31 cellular contexts compared by ENCODE assay signal in genomic region chr17:14919580-14920160, GRCh38.
DNase-seq lines count a peak whose midpoint lies in the region; ATAC-seq, FAIRE-seq and TF ChIP-seq lines count a peak whose summit lies in the region.
"Had no signal": no experiment of that assay in that cellular context is flagged by ENCODE, and none has a peak within 500 bp of the region (broad histone marks: within the 10 kb centered on the region; RNA-seq: fewer than 3 reads in every experiment).

No MANE protein-coding gene starts in this region.

- no peak overlapping the region for H2BK120ac ChIP-seq in mesenchymal stem cell (ENCODE audit: low read depth, low read length)

- H2AFZ ChIP-seq in GM23338: peak overlapping the region; percentile 41; the same call in 1 of the 2 replicates
- no peak overlapping the region for H2AFZ ChIP-seq in astrocyte (ENCODE audit: low read depth, low read length)
- H2AFZ ChIP-seq in mesenchymal stem cell (ENCODE audit: low read depth, low read length): no peak overlapping the region

- H3K36me3 ChIP-seq in GM23338 (ENCODE audit: insufficient read depth): no peaks in the 10 kb centered on the region
- H3K36me3 ChIP-seq in astrocyte (ENCODE audit: insufficient read depth, low read length): no peaks in the 10 kb centered on the region
- no peaks in the 10 kb centered on the region for H3K36me3 ChIP-seq in mesenchymal stem cell (ENCODE audit: control insufficient read depth in 1 of 2, insufficient read depth in 2 of 2, low read depth in 1 of 2, low read length in 2 of 2)
- H3K36me3 ChIP-seq in right atrium auricular region: no peaks in the 10 kb centered on the region
- H3K36me3 ChIP-seq: heart left ventricle, ovary, stomach, tibial artery had no signal

- H3K4me1 ChIP-seq in GM23338 (ENCODE audit: insufficient read depth): peaks cover 24% of the 10 kb centered on the region
- H3K4me1 ChIP-seq in astrocyte (ENCODE audit: insufficient read depth, low read length): peaks cover 12% of the 10 kb centered on the region
- H3K4me1 ChIP-seq in foreskin keratinocyte: no peaks in the 10 kb centered on the region
- H3K4me1 ChIP-seq in mesenchymal stem cell (ENCODE audit: control insufficient read depth, insufficient read depth, low read depth, low read length): peaks cover 2% of the 10 kb centered on the region
- no peaks in the 10 kb centered on the region for H3K4me1 ChIP-seq in right atrium auricular region
- H3K4me1 ChIP-seq: heart left ventricle, stomach, tibial artery had no signal

- peaks cover 6% of the 10 kb centered on the region; the same call in 1 of the 3 replicates for H3K9me3 Mint-ChIP-seq in GM23338
- peaks cover 2% of the 10 kb centered on the region for H3K9me3 Mint-ChIP-seq in astrocyte (ENCODE audit: unreplicated experiment)
- H3K9me3 Mint-ChIP-seq: activated naive CD4-positive, alpha-beta T cell treated with anti-CD3 and anti-CD28 coated beads, Interleukin-2, amount 50 U/mL, for 72 hours; natural killer cell; T-helper 1 cell treated with Interleukin-12 subunit alpha and Interleukin-12 subunit beta and Interleukin-4 antibody, amounts not matched to agents 30 μg/mL and 1 μg/mL, for 36 hours had no signal

- H3K27me3 ChIP-seq in GM23338 (ENCODE audit: insufficient read depth): no peaks in the 10 kb centered on the region
- peaks cover 4% of the 10 kb centered on the region for H3K27me3 ChIP-seq in astrocyte (ENCODE audit: insufficient read depth, low read length)
- no peaks in the 10 kb centered on the region for H3K27me3 ChIP-seq in foreskin keratinocyte
- H3K27me3 ChIP-seq in mesenchymal stem cell (ENCODE audit: control insufficient read depth in 1 of 2, insufficient read depth in 1 of 2, low read length in 2 of 2): no peaks in the 10 kb centered on the region
- H3K27me3 ChIP-seq in right atrium auricular region: no peaks in the 10 kb centered on the region
- H3K27me3 ChIP-seq: dorsolateral prefrontal cortex, heart left ventricle, ovary, stomach, tibial artery had no signal

- no peak overlapping the region for H3K23ac ChIP-seq in mesenchymal stem cell (ENCODE audit: low read length in 2 of 2)

- no peak overlapping the region for H2AK5ac ChIP-seq in mesenchymal stem cell (ENCODE audit: low read length, severe bottlenecking)

- no peaks in the 10 kb centered on the region for H4K20me1 ChIP-seq in GM23338 (replicated peaks; ENCODE audit: insufficient read depth)
- no peaks in the 10 kb centered on the region for H4K20me1 ChIP-seq in astrocyte (ENCODE audit: insufficient read depth, low read length)

- H3K18ac ChIP-seq in mesenchymal stem cell (ENCODE audit: low read depth in 1 of 2, low read length in 2 of 2): no peak overlapping the region

- H3K9me3 ChIP-seq in astrocyte (ENCODE audit: insufficient read depth, low read depth, low read length): no peaks in the 10 kb centered on the region
- no peaks in the 10 kb centered on the region for H3K9me3 ChIP-seq in mesenchymal stem cell (ENCODE audit: control insufficient read depth, low read length)
- peaks cover 0 to 13% of the 10 kb centered on the region in 2 donors for H3K9me3 ChIP-seq in right atrium auricular region
- H3K9me3 ChIP-seq: ovary, stomach, tibial artery had no signal

- TF ChIP-seq POLR2A in erythroblast (IDR thresholded peaks at IDR 0.05; ENCODE audit: low read length): no peak

- no peak for TF ChIP-seq CTCF in GM23338 (conservative IDR thresholded peaks at IDR 0.05; ENCODE audit: low read depth in 2 of 2)
- TF ChIP-seq CTCF in astrocyte (IDR thresholded peaks at IDR 0.05; ENCODE audit: insufficient read depth, low read depth, low read length): no peak
- TF ChIP-seq CTCF in foreskin keratinocyte (conservative IDR thresholded peaks at IDR 0.05): no peak
- no peak for TF ChIP-seq CTCF in right atrium auricular region (IDR thresholded peaks at IDR 0.05)

- H3K36me3 Mint-ChIP-seq in GM23338 (ENCODE audit: low read depth) (peaks cover 5% of the 10 kb centered on the region; the same call in 2 of the 3 replicates), astrocyte (ENCODE audit: low read depth, unreplicated experiment) (no peaks in the 10 kb centered on the region)
- H3K36me3 Mint-ChIP-seq: activated naive CD4-positive, alpha-beta T cell treated with anti-CD3 and anti-CD28 coated beads, Interleukin-2, amount 50 U/mL, for 72 hours; CD8-positive, alpha-beta T cell; natural killer cell had no signal

- H3K27ac Mint-ChIP-seq in GM23338 (no peak overlapping the region), astrocyte (ENCODE audit: unreplicated experiment) (no peak overlapping the region)
- H3K27ac Mint-ChIP-seq: activated CD4-positive, alpha-beta T cell treated with anti-CD3 and anti-CD28 coated beads for 36 hours; activated naive CD4-positive, alpha-beta T cell treated with anti-CD3 and anti-CD28 coated beads, Interleukin-2, amount 50 U/mL, for 72 hours; CD8-positive, alpha-beta T cell; natural killer cell; T-helper 1 cell treated with Interleukin-12 subunit alpha and Interleukin-12 subunit beta and Interleukin-4 antibody, amounts not matched to agents 30 μg/mL and 1 μg/mL, for 36 hours had no signal

- H3K27me3 Mint-ChIP-seq in GM23338 (ENCODE audit: insufficient read depth, low read depth, poor library complexity) (no peaks in the 10 kb centered on the region), astrocyte (ENCODE audit: low read depth, unreplicated experiment) (no peaks in the 10 kb centered on the region)

- FAIRE-seq in astrocyte (lab: Jason Lieb, UNC): no peak
- FAIRE-seq: A204.1, H54 had no signal

- H3K9me2 ChIP-seq in GM23338 (ENCODE audit: insufficient read depth): no peaks in the 10 kb centered on the region

- no peak overlapping the region for H4K91ac ChIP-seq in mesenchymal stem cell (ENCODE audit: low read length)

- peak overlapping the region; percentile 68 for H3K27ac ChIP-seq in GM23338 (ENCODE audit: low read depth)
- H3K27ac ChIP-seq in astrocyte (ENCODE audit: low read depth, low read length): no peak overlapping the region
- no peak overlapping the region for H3K27ac ChIP-seq in foreskin keratinocyte
- peak overlapping the region; percentile 15 for H3K27ac ChIP-seq in mesenchymal stem cell (ENCODE audit: low read length, poor library complexity, severe bottlenecking)
- no peak overlapping the region for H3K27ac ChIP-seq in right atrium auricular region
- H3K27ac ChIP-seq: heart left ventricle, ovary, SK-N-MC, stomach, tibial artery had no signal

- H3K79me2 ChIP-seq in GM23338 (replicated peaks; ENCODE audit: insufficient read depth): no peaks in the 10 kb centered on the region
- H3K79me2 ChIP-seq in astrocyte (ENCODE audit: insufficient read depth, low read length): no peaks in the 10 kb centered on the region

- H3K4me1 Mint-ChIP-seq in GM23338 (no peaks in the 10 kb centered on the region; the same call in 1 of the 3 replicates), astrocyte (ENCODE audit: low read depth, unreplicated experiment) (peaks cover 10% of the 10 kb centered on the region)
- H3K4me1 Mint-ChIP-seq: activated CD4-positive, alpha-beta T cell treated with anti-CD3 and anti-CD28 coated beads for 36 hours; natural killer cell had no signal

- H2BK12ac ChIP-seq in mesenchymal stem cell (ENCODE audit: low read length in 2 of 2): no peak overlapping the region

- 68% methylated on average over 5 of the region's 5 CpGs for WGBS in mesenchymal stem cell

- no peak overlapping the region for H3K14ac ChIP-seq in mesenchymal stem cell (ENCODE audit: low read length in 2 of 2)

- no peak overlapping the region for H4K8ac ChIP-seq in mesenchymal stem cell (ENCODE audit: low read length)

- H3K4me3 ChIP-seq in GM23338 (no peak overlapping the region), astrocyte (ENCODE audit: insufficient read depth, low read depth, low read length) (no peak overlapping the region), mesenchymal stem cell (ENCODE audit: insufficient read depth in 1 of 2, low read depth in 1 of 2, low read length in 2 of 2) (no peak overlapping the region), right atrium auricular region (no peak overlapping the region)
- H3K4me3 ChIP-seq: dorsolateral prefrontal cortex, heart left ventricle, ovary, SK-N-MC, smooth muscle cell, stomach, tibial artery had no signal

- H3K4me3 Mint-ChIP-seq in GM23338: no peak overlapping the region
- H3K4me3 Mint-ChIP-seq in astrocyte (ENCODE audit: unreplicated experiment): no peak overlapping the region
- H3K4me3 Mint-ChIP-seq: activated CD4-positive, alpha-beta T cell treated with anti-CD3 and anti-CD28 coated beads for 36 hours; CD8-positive, alpha-beta T cell; natural killer cell; T-helper 1 cell treated with Interleukin-12 subunit alpha and Interleukin-12 subunit beta and Interleukin-4 antibody, amounts not matched to agents 30 μg/mL and 1 μg/mL, for 36 hours had no signal

- no peak overlapping the region for H2BK5ac ChIP-seq in mesenchymal stem cell (ENCODE audit: low read depth, low read length, poor library complexity, severe bottlenecking)

- peak; percentile 63 for ATAC-seq in GM23338
- peak; percentile 68 for ATAC-seq in foreskin keratinocyte
- ATAC-seq in GM18870 (IDR thresholded peaks at IDR 0.05; ENCODE audit: unreplicated experiment): no peak
- ATAC-seq: activated CD4-positive, alpha-beta T cell treated with anti-CD3 and anti-CD28 coated beads for 36 hours; activated naive CD4-positive, alpha-beta T cell treated with anti-CD3 and anti-CD28 coated beads, Interleukin-2, amount 50 U/mL, for 72 hours; CD8-positive, alpha-beta T cell; heart left ventricle; left lobe of liver; natural killer cell had no signal

- H3K9ac ChIP-seq in astrocyte (ENCODE audit: low read length): no peak overlapping the region
- no peak overlapping the region for H3K9ac ChIP-seq in mesenchymal stem cell (ENCODE audit: low read length)

- H2BK15ac ChIP-seq in mesenchymal stem cell (ENCODE audit: low read depth, poor library complexity, severe bottlenecking): no peak overlapping the region

- no peak overlapping the region for H3K4ac ChIP-seq in mesenchymal stem cell (ENCODE audit: low read depth in 1 of 2, low read length in 2 of 2)

- no peaks in the 10 kb centered on the region for H3F3A ChIP-seq in GM23338 (replicated peaks; ENCODE audit: low read depth)

- H3K4me2 ChIP-seq in GM23338 (peak overlapping the region; percentile 27; the same call in 1 of the 2 replicates), astrocyte (ENCODE audit: low read length) (peak overlapping the region; percentile 5), mesenchymal stem cell (ENCODE audit: low read length, poor library complexity, severe bottlenecking) (no peak overlapping the region)

- H3K79me1 ChIP-seq in mesenchymal stem cell (replicated peaks; ENCODE audit: low read length, poor library complexity, severe bottlenecking): no peaks in the 10 kb centered on the region

- DNase-seq in GM23338 (ENCODE audit: low spot score) (peak; percentile 22), astrocyte (ENCODE audit: low read depth) (no peak), foreskin keratinocyte (peak; percentile 19 to 45), mesenchymal stem cell (peak; percentile 71), erythroblast (lab: John Stamatoyannopoulos, UW) (no peak), HUDEP-2 (lab: John Stamatoyannopoulos, UW; ENCODE audit: unreplicated experiment in 76 of 76) (no peak), right atrium auricular region (ENCODE audit: low spot score) (no peak)
- DNase-seq: activated CD4-positive, alpha-beta T cell treated with anti-CD3 and anti-CD28 coated beads for 36 hours; activated T-cell treated with anti-CD3 and anti-CD28 coated beads for 4 hours; CD8-positive, alpha-beta T cell; DMS 273 treated with DMSO at 0.1 percent for 48 hours; dorsolateral prefrontal cortex; heart left ventricle; MV-4-11; natural killer cell; NCI-H146; NCI-H2107; NCI-H446; ovary; stimulated activated CD4-positive, alpha-beta T cell treated with anti-CD3 and anti-CD28 coated beads, Interleukin-1b, Interleukin-23, amount 100 ng/mL, for 48 hours; stimulated activated CD8-positive, alpha-beta memory T cell treated with anti-CD3 and anti-CD28 coated beads, Interleukin-4, amount 100 ng/mL, for 48 hours; stomach; tibial artery had no signal

Comparison
In these comparisons a context has a peak if more than half of its experiments do, and no peak if none do; other contexts are left out.
1. DNase-seq: peak in GM23338 (single experiment), foreskin keratinocyte (2 of 2) and mesenchymal stem cell (single experiment); none in astrocyte (single experiment), erythroblast (0 of 2), HUDEP-2 (0 of 76) and right atrium auricular region (single experiment).
2. H3K27ac ChIP-seq: peak in GM23338 (single experiment) and mesenchymal stem cell (single experiment); none in astrocyte (single experiment), foreskin keratinocyte (single experiment) and right atrium auricular region (0 of 2).